In genomic region chr16:74738134-74738541, GRCh38 we compare ENCODE assay signal across 14 cellular contexts. TPM values are rescaled to one million over a fixed set of nuclear protein-coding genes. Genes with fewer than 3 reads are reported as not detected.
DNase-seq lines count a peak whose midpoint lies in the region; ATAC-seq, FAIRE-seq and TF ChIP-seq lines count a peak whose summit lies in the region.
"Had no signal": no experiment of that assay in that cellular context is flagged by ENCODE, and none has a peak within 500 bp of the region (broad histone marks: within the 10 kb centered on the region; RNA-seq: fewer than 3 reads in every experiment).

No MANE protein-coding gene starts in this region.

- FAIRE-seq in kidney (lab: Jason Lieb, UNC): no peak

- intact Hi-C loops in kidney (cut with DNase I): no loop called here

- TF ChIP-seq RAD21 in Ishikawa (IDR thresholded peaks at IDR 0.05; ENCODE audit: low read depth): no peak

- peaks cover 0 to 6% of the 10 kb centered on the region in 2 donors for H3K4me1 ChIP-seq in kidney (ENCODE audit: control insufficient read depth in 1 of 2, insufficient read depth in 1 of 2, low read depth in 1 of 2, low read length in 2 of 2)

- H3K36me3 ChIP-seq in kidney (ENCODE audit: control insufficient read depth in 1 of 2, insufficient read depth in 2 of 2, low read length in 2 of 2): no peaks in the 10 kb centered on the region
- H3K36me3 ChIP-seq: cardiac muscle cell had no signal

- TF ChIP-seq EP300 in Ishikawa (IDR thresholded peaks at IDR 0.05; ENCODE audit: borderline replicate concordance): no peak

- peak; percentile 85 for DNase-seq in A172 (ENCODE audit: low spot score)
- DNase-seq in UCSD-AML1 (lab: John Stamatoyannopoulos, UW; ENCODE audit: unreplicated experiment): peak; percentile 25
- DNase-seq in kidney: peak; percentile 80
- no peak for DNase-seq in activated gamma-delta T cell (lab: John Stamatoyannopoulos, UW)
- DNase-seq: GOT3, NCI-H1930, T-cell had no signal

- no peak overlapping the region for H3K27ac ChIP-seq in kidney (ENCODE audit: low read depth in 2 of 2, low read length in 2 of 2)
- H3K27ac ChIP-seq: cardiac muscle cell had no signal

- H3K9ac ChIP-seq in kidney (ENCODE audit: low read length in 2 of 2): no peak overlapping the region

- TF ChIP-seq CTCF in kidney (IDR thresholded peaks at IDR 0.05; ENCODE audit: borderline replicate concordance, extremely low read depth, insufficient read depth): no peak

- H3K9me3 ChIP-seq in kidney (ENCODE audit: control insufficient read depth in 1 of 2, low read length in 2 of 2): no peaks in the 10 kb centered on the region

- ATAC-seq in HG03095 (IDR thresholded peaks at IDR 0.05; ENCODE audit: unreplicated experiment) (no peak), HG03565 (IDR thresholded peaks at IDR 0.05; ENCODE audit: unreplicated experiment) (no peak), GM21786 (IDR thresholded peaks at IDR 0.05; ENCODE audit: unreplicated experiment) (no peak)
- ATAC-seq: T-cell had no signal

- H3K4me3 ChIP-seq in kidney (ENCODE audit: low read length in 2 of 2): no peak overlapping the region
- H3K4me3 ChIP-seq: cardiac muscle cell had no signal

TF ChIP-seq in Ishikawa, 13 proteins besides CTCF, POLR2A, EP300 and RAD21:
- peak; percentile 61 for TF ChIP-seq NFIC (IDR thresholded peaks at IDR 0.05)
- no peak for TF ChIP-seq REST (IDR thresholded peaks at IDR 0.05; ENCODE audit: low read depth)
TF ChIP-seq in Ishikawa: peak in this region for 1.

RNA-seq across cellular contexts. Expression of gene FA2H, which starts 36.5 kb away (rescaled TPM):
- total RNA-seq in A172 (2014; rRNA removed; shearing (Covaris generic)): 0.03 TPM in 1 of 2 replicates, not detected in the other
- 4.2 TPM for total RNA-seq in kidney
- 10.3 TPM for polyA plus RNA-seq in kidney (ENCODE audit: insufficient read depth, low read depth, low replicate concordance)
- total RNA-seq: mesothelial cell of epicardium had no signal
- polyA plus RNA-seq: AG04450 had no signal

RNA-seq across cellular contexts. Expression of gene MLKL, which starts 37.5 kb away (rescaled TPM):
- 16.0 and 16.8 TPM in 2 replicates for total RNA-seq in A172 (2014; rRNA removed; shearing (Covaris generic))
- total RNA-seq in kidney: 19.4 TPM
- 7.3 TPM for polyA plus RNA-seq in kidney (ENCODE audit: insufficient read depth, low read depth, low replicate concordance)
- total RNA-seq: mesothelial cell of epicardium had no signal
- polyA plus RNA-seq: cardiac muscle cell had no signal
